1 cellular context compared by ENCODE assay signal in the genomic region with DNA sequence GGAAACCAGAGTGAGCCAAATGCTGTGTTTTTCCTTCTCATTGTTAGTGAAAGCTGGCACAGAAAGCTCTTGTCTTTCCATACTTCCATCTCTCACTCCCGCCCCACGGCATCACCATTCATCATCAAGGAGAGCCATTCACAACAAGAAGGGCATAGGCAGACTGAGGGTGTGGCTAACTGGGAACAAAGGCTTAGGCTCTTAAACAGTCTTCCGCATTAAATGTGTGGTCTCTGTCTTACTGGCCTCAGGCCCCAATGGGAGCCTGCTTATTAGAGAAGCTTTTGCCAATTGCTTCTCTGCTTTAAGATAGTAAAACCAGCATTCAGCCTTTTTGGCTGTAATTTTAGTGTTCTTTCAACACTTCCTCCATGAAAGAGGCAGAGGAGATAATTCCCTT.
TF ChIP-seq lines count a peak whose summit lies in the region.

No MANE protein-coding gene starts in this region.

TF ChIP-seq in WTC11, 78 proteins besides CTCF, POLR2A, EP300 and RAD21 (continued from another document):
- TF ChIP-seq, protein P1, sequence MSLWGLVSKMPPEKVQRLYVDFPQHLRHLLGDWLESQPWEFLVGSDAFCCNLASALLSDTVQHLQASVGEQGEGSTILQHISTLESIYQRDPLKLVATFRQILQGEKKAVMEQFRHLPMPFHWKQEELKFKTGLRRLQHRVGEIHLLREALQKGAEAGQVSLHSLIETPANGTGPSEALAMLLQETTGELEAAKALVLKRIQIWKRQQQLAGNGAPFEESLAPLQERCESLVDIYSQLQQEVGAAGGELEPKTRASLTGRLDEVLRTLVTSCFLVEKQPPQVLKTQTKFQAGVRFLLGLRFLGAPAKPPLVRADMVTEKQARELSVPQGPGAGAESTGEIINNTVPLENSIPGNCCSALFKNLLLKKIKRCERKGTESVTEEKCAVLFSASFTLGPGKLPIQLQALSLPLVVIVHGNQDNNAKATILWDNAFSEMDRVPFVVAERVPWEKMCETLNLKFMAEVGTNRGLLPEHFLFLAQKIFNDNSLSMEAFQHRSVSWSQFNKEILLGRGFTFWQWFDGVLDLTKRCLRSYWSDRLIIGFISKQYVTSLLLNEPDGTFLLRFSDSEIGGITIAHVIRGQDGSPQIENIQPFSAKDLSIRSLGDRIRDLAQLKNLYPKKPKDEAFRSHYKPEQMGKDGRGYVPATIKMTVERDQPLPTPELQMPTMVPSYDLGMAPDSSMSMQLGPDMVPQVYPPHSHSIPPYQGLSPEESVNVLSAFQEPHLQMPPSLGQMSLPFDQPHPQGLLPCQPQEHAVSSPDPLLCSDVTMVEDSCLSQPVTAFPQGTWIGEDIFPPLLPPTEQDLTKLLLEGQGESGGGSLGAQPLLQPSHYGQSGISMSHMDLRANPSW (CRISPR knock-in tag; conservative IDR thresholded peaks at IDR 0.05; ENCODE audit: low read depth): no peak
- TF ChIP-seq ELF4 (CRISPR knock-in tag; IDR thresholded peaks at IDR 0.05; ENCODE audit: low read depth): no peak
- TF ChIP-seq OVOL2 (CRISPR knock-in tag; IDR thresholded peaks at IDR 0.05; ENCODE audit: borderline replicate concordance): no peak
- no peak for TF ChIP-seq ZNF423 (CRISPR knock-in tag; IDR thresholded peaks at IDR 0.05)
- no peak for TF ChIP-seq NR1H2 (CRISPR knock-in tag; IDR thresholded peaks at IDR 0.05)
- TF ChIP-seq, protein P2, sequence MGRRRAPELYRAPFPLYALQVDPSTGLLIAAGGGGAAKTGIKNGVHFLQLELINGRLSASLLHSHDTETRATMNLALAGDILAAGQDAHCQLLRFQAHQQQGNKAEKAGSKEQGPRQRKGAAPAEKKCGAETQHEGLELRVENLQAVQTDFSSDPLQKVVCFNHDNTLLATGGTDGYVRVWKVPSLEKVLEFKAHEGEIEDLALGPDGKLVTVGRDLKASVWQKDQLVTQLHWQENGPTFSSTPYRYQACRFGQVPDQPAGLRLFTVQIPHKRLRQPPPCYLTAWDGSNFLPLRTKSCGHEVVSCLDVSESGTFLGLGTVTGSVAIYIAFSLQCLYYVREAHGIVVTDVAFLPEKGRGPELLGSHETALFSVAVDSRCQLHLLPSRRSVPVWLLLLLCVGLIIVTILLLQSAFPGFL (CRISPR knock-in tag; IDR thresholded peaks at IDR 0.05; ENCODE audit: borderline replicate concordance): no peak
TF ChIP-seq in WTC11: peak in this region for 0.
